Comparison of ENCODE assay signal across 1 cellular context in genomic region chrY:13751289-13752071, GRCh38.
TF ChIP-seq lines count a peak whose summit lies in the region.

No MANE protein-coding gene starts in this region.

TF ChIP-seq in GM23338, 12 proteins besides CTCF, POLR2A, EP300 and RAD21:
- 0 out of 2 replicates have a peak, but pooled peaks have one; percentile 17 for TF ChIP-seq ZNF462 (CRISPR knock-in tag; IDR thresholded peaks at IDR 0.05)
- TF ChIP-seq CREB1 (CRISPR knock-in tag; IDR thresholded peaks at IDR 0.05; ENCODE audit: low read depth) = no peak
